24 cellular contexts compared by ENCODE assay signal in genomic region chr5:37060030-37060429, GRCh38.
"Had no signal": no experiment of that assay in that cellular context is flagged by ENCODE, and none has a peak within 500 bp of the region (broad histone marks: within the 10 kb centered on the region; RNA-seq: fewer than 3 reads in every experiment).

No MANE protein-coding gene starts in this region.

- ATAC-seq: left colon; left lung; lower lobe of right lung; natural killer cell treated with Interleukin-12 subunit alpha and Interleukin-12 subunit beta and Interleukin-15 and Interleukin-18, amount 100 ng/mL, for 72 hours; right lobe of liver had no signal

- H3K27me3 ChIP-seq: left lung, ovary, right atrium auricular region, right lobe of liver, suprapubic skin, tibial nerve, uterus had no signal

- H3K4me1 ChIP-seq: left lung, lower lobe of right lung, right atrium auricular region, right lobe of liver, suprapubic skin, tibial nerve, uterus had no signal

- H3K4me3 Mint-ChIP-seq: natural killer cell treated with Interleukin-12 subunit alpha and Interleukin-12 subunit beta and Interleukin-15 and Interleukin-18, amount 100 ng/mL, for 72 hours; stimulated activated naive CD8-positive, alpha-beta T cell treated with anti-CD3 and anti-CD28 coated beads, Interleukin-15, Interleukin-2, amounts not matched to agents 100 ng/mL and 50 ng/mL, for 24 hours; type B pancreatic cell had no signal

- H3K27ac ChIP-seq: left lung, lower lobe of right lung, ovary, right atrium auricular region, right lobe of liver, suprapubic skin, thoracic aorta, tibial nerve, uterus had no signal

- DNase-seq: hippocampal formation; kidney; left colon; left lung; lower lobe of right lung; mammary epithelial cell; mesenchymal stem cell; ovary; right lobe of liver; stimulated activated CD4-positive, alpha-beta T cell treated with anti-CD3 and anti-CD28 coated beads, Interleukin-1b, Interleukin-23, amount 100 ng/mL, for 48 hours; stimulated activated CD4-positive, alpha-beta T cell treated with anti-CD3 and anti-CD28 coated beads, Interleukin-2, amount 100 ng/mL, for 48 hours; stimulated activated CD4-positive, alpha-beta T cell treated with anti-CD3 and anti-CD28 coated beads, Interleukin-4, amount 100 ng/mL, for 4 hours; stimulated activated CD8-positive, alpha-beta memory T cell treated with anti-CD3 and anti-CD28 coated beads, Interleukin-4, amount 100 ng/mL, for 48 hours; stimulated activated naive CD4-positive, alpha-beta T cell; uterus had no signal

- H3K27ac Mint-ChIP-seq: natural killer cell treated with Interleukin-12 subunit alpha and Interleukin-12 subunit beta and Interleukin-15 and Interleukin-18, amount 100 ng/mL, for 72 hours; stimulated activated naive CD8-positive, alpha-beta T cell treated with anti-CD3 and anti-CD28 coated beads, Interleukin-15, Interleukin-2, amounts not matched to agents 100 ng/mL and 50 ng/mL, for 24 hours; type B pancreatic cell had no signal

- H3K9me3 ChIP-seq: left lung, lower lobe of right lung, ovary, right atrium auricular region, right lobe of liver, suprapubic skin, thoracic aorta, tibial nerve, uterus had no signal

- H3K27me3 Mint-ChIP-seq: natural killer cell treated with Interleukin-12 subunit alpha and Interleukin-12 subunit beta and Interleukin-15 and Interleukin-18, amount 100 ng/mL, for 72 hours; progenitor cell of endocrine pancreas; stimulated activated naive CD8-positive, alpha-beta T cell treated with anti-CD3 and anti-CD28 coated beads, Interleukin-15, Interleukin-2, amounts not matched to agents 100 ng/mL and 50 ng/mL, for 24 hours; type B pancreatic cell had no signal

- H3K36me3 ChIP-seq: ovary, uterus had no signal

- H3K9me3 Mint-ChIP-seq: natural killer cell treated with Interleukin-12 subunit alpha and Interleukin-12 subunit beta and Interleukin-15 and Interleukin-18, amount 100 ng/mL, for 72 hours; stimulated activated naive CD8-positive, alpha-beta T cell treated with anti-CD3 and anti-CD28 coated beads, Interleukin-15, Interleukin-2, amounts not matched to agents 100 ng/mL and 50 ng/mL, for 24 hours; type B pancreatic cell had no signal

- H3K4me3 ChIP-seq: left lung, lower lobe of right lung, ovary, right atrium auricular region, right lobe of liver, smooth muscle cell, suprapubic skin, thoracic aorta, tibial nerve, uterus had no signal
